Comparison of ENCODE assay signal across 31 cellular contexts in the genomic region with DNA sequence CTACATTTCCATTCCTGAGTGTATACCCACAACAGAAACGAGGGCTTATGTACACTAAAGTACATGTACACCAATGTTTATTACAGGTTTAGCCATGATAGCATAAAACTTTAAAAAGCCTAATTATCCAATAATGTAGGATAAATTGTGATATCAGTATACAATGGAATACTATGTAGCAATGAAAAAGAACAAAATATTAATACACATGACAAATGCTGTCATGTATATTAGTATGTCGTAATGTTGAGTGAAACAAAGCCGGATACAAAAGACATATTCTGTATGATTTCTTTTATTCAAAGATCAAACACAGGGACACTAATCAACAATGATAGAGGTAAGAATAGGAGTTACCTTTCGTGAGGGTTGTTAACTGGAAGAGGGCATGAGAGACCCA. TPM values are rescaled to one million over a fixed set of nuclear protein-coding genes. Genes with fewer than 3 reads are reported as not detected.
A peak's percentile ranks its signal among the peaks of the same experiment; 100 is the strongest.
DNase-seq lines count a peak whose midpoint lies in the region; ATAC-seq, FAIRE-seq and TF ChIP-seq lines count a peak whose summit lies in the region.
"Had no signal": no experiment of that assay in that cellular context is flagged by ENCODE, and none has a peak within 500 bp of the region (broad histone marks: within the 10 kb centered on the region; RNA-seq: fewer than 3 reads in every experiment).

No MANE protein-coding gene starts in this region.

- H2AFZ ChIP-seq in IMR-90 (replicated peaks; ENCODE audit: low read length, poor library complexity) (no peak overlapping the region), HepG2 (ENCODE audit: low read length) (no peak overlapping the region)

- dilution Hi-C loops in IMR-90 (cut with HindIII; ENCODE audit: low sequenced_read_pairs, unreplicated experiment), result no loop called here

- H3K36me3 ChIP-seq in IMR-90 (ENCODE audit: control insufficient read depth, insufficient read depth, low read length) (no peaks in the 10 kb centered on the region), HepG2 (replicated peaks in 1 of 2; ENCODE audit: control insufficient read depth in 1 of 2, insufficient read depth in 2 of 2, low read length in 2 of 2) (no peaks in the 10 kb centered on the region), right lobe of liver (no peaks in the 10 kb centered on the region), aorta (ENCODE audit: control insufficient read depth in 1 of 2, insufficient read depth in 2 of 2, low read length in 1 of 2) (no peaks in the 10 kb centered on the region)
- H3K36me3 ChIP-seq: BE2C, BLaER1 had no signal

- CTCF ChIA-PET in A549 (lab: Yijun Ruan, JAX) (interaction anchor here (0.6 to 2.5 kb wide), 2 partner anchors 10 to 118 kb away, joined by 3 to 12 read pairs; no protein-coding TSS in a partner anchor), IMR-90 (lab: Yijun Ruan, JAX) (no interaction called here), HepG2 (lab: Yijun Ruan, JAX; ENCODE audit: low intra/inter-chr PET ratio, low total read pairs) (no interaction called here)

- WGBS in A549 (ENCODE audit: missing lambda C conversion rate), result 22% methylated on average over 4 of the region's 4 CpGs
- WGBS in IMR-90 (ENCODE audit: extremely low coverage in 2 of 2, insufficient read length in 1 of 2), 2 experiments, result no CpG with 5 or more reads among the region's 4 CpGs
- 95% methylated on average over 4 of the region's 4 CpGs for WGBS in HepG2 (ENCODE audit: low lambda C conversion rate)
- WGBS in right lobe of liver (ENCODE audit: insufficient coverage, low coverage, low lambda C conversion rate, missing lambda C conversion rate), result 75% methylated on average over 4 of the region's 4 CpGs
- 88 to 93% methylated on average over 4 of the region's 4 CpGs for WGBS in aorta, 2 donors

- in situ Hi-C loops in IMR-90 (cut with MboI; ENCODE audit: low sequenced_read_pairs), result no loop called here
- in situ Hi-C loops in HepG2 (cut with HindIII; ENCODE audit: extremely low pct_ligation_motif_present, low pct_unique_long_range_greater_than_20kb), result no loop called here

- ATAC-seq in A549 (no peak), IMR-90 (ENCODE audit: low read depth) (no peak), HepG2 (no peak), right lobe of liver (no peak), aorta (ENCODE audit: low FRiP score) (no peak)
- ATAC-seq: GM12878 had no signal

- POLR2A ChIA-PET in A549 (lab: Yijun Ruan, JAX) (no interaction called here), IMR-90 (lab: Charles Lee; ENCODE audit: unreplicated experiment) (no interaction called here), HepG2 (lab: Yijun Ruan, JAX) (interaction anchor here (4.8 kb wide), 1 partner anchor 9 kb away, joined by 37 read pairs; no protein-coding TSS in a partner anchor)

- no peak overlapping the region for H2BK5ac ChIP-seq in IMR-90 (ENCODE audit: low read depth, low read length, poor library complexity, severe bottlenecking)

- H3K18ac ChIP-seq in IMR-90 (ENCODE audit: low read depth, low read length), result no peak overlapping the region

- H3K27me3 ChIP-seq in IMR-90 (ENCODE audit: control insufficient read depth, insufficient read depth, low read length) (peaks cover 5% of the 10 kb centered on the region), HepG2 (ENCODE audit: control insufficient read depth in 1 of 2, insufficient read depth in 2 of 2, low read length in 2 of 2) (no peaks in the 10 kb centered on the region), right lobe of liver (no peaks in the 10 kb centered on the region), aorta (ENCODE audit: control insufficient read depth in 1 of 2, insufficient read depth in 2 of 2, low read length in 1 of 2) (no peaks in the 10 kb centered on the region)
- H3K27me3 ChIP-seq: BLaER1 had no signal

- no peak overlapping the region for H2BK20ac ChIP-seq in IMR-90 (ENCODE audit: low read depth, low read length)

- H3K4me2 ChIP-seq in A549, result no peak overlapping the region
- H3K4me2 ChIP-seq in IMR-90 (ENCODE audit: low read depth, low read length), result no peak overlapping the region
- no peak overlapping the region for H3K4me2 ChIP-seq in HepG2 (ENCODE audit: low read depth, low read length)
- H3K4me2 ChIP-seq: BLaER1 had no signal

- H3K9me3 ChIP-seq in A549, result no peaks in the 10 kb centered on the region
- no peaks in the 10 kb centered on the region for H3K9me3 ChIP-seq in IMR-90 (ENCODE audit: control insufficient read depth, insufficient read depth, low read length)
- no peaks in the 10 kb centered on the region for H3K9me3 ChIP-seq in HepG2 (ENCODE audit: low read length)
- no peaks in the 10 kb centered on the region for H3K9me3 ChIP-seq in right lobe of liver
- H3K9me3 ChIP-seq in aorta (ENCODE audit: control insufficient read depth, low read length), result no peaks in the 10 kb centered on the region
- H3K9me3 ChIP-seq: BE2C, BLaER1 had no signal

- H3K27ac Mint-ChIP-seq in endothelial cell (ENCODE audit: unreplicated experiment), result no peak overlapping the region
- H3K27ac Mint-ChIP-seq: CD14-positive monocyte; CD4-positive, alpha-beta memory T cell; CD4-positive, CD25-positive, alpha-beta regulatory T cell; CD8-positive, alpha-beta memory T cell had no signal

- intact Hi-C loops in IMR-90 (cut with micrococcal nuclease) (no loop called here), HepG2 (cut with micrococcal nuclease; ENCODE audit: unreplicated experiment) (loop anchor here (10.0 kb wide), 1 partner anchor 91 kb away; the partner anchor contains the start of genes GTF2H1 and HPS5), right lobe of liver (cut with DNase I) (no loop called here), aorta (cut with DNase I) (no loop called here)

- no TSS peak for BruUV-seq in IMR-90 (replicated peaks; lab: Mats Ljungman, UMichigan)
- BruUV-seq in HepG2 (replicated peaks; lab: Mats Ljungman, UMichigan), result no TSS peak

- no peaks in the 10 kb centered on the region for H3K36me3 Mint-ChIP-seq in endothelial cell (ENCODE audit: low read depth, unreplicated experiment)
- H3K36me3 Mint-ChIP-seq: CD14-positive monocyte; CD4-positive, alpha-beta memory T cell; CD4-positive, CD25-positive, alpha-beta regulatory T cell; CD8-positive, alpha-beta memory T cell had no signal

- H4K20me1 ChIP-seq in IMR-90 (ENCODE audit: insufficient read depth, low read length) (no peaks in the 10 kb centered on the region), HepG2 (ENCODE audit: insufficient read depth, low read length) (no peaks in the 10 kb centered on the region)
- H4K20me1 ChIP-seq: BLaER1 had no signal

- H4K5ac ChIP-seq in IMR-90 (ENCODE audit: low read depth, low read length), result no peak overlapping the region

- no peak overlapping the region for H3K27ac ChIP-seq in A549
- H3K27ac ChIP-seq in IMR-90 (ENCODE audit: insufficient read depth, low read length), result no peak overlapping the region
- H3K27ac ChIP-seq in HepG2 (ENCODE audit: extremely low read length, insufficient read depth, low read length), result no peak overlapping the region
- peak overlapping the region in 1 of 3 donors; percentile 75 for H3K27ac ChIP-seq in right lobe of liver
- H3K27ac ChIP-seq in aorta (ENCODE audit: low read depth in 1 of 2, low read length in 2 of 2), result no peak overlapping the region
- H3K27ac ChIP-seq: 22Rv1, BLaER1 had no signal

- H3K4me1 ChIP-seq in A549 (no peaks in the 10 kb centered on the region), IMR-90 (ENCODE audit: control insufficient read depth, insufficient read depth, low read length) (no peaks in the 10 kb centered on the region), HepG2 (ENCODE audit: insufficient read depth, low read length) (peaks cover 99% of the 10 kb centered on the region), right lobe of liver (peaks cover 0 to 52% (median 8%) of the 10 kb centered on the region in 4 donors), aorta (ENCODE audit: control insufficient read depth in 1 of 2, insufficient read depth in 2 of 2, low read length in 2 of 2) (no peaks in the 10 kb centered on the region)
- H3K4me1 ChIP-seq: BE2C had no signal

- no peak overlapping the region for H3K56ac ChIP-seq in IMR-90 (ENCODE audit: extremely low read depth, insufficient read depth, low read length)

- H3K4me3 ChIP-seq in A549 (no peak overlapping the region), IMR-90 (ENCODE audit: insufficient read depth, low read depth, low read length) (no peak overlapping the region), HepG2 (replicated peaks in 1 of 3; ENCODE audit: insufficient read depth in 1 of 3, low read depth in 2 of 3, low read length in 3 of 3) (no peak overlapping the region), right lobe of liver (peak overlapping the region in 2 of 3 donors; percentile 63 to 74), aorta (ENCODE audit: low read length in 2 of 2) (no peak overlapping the region)
- H3K4me3 ChIP-seq: BLaER1, GM12878 had no signal

- TF ChIP-seq EP300 in A549 (IDR thresholded peaks at IDR 0.05) (no peak), HepG2 (IDR thresholded peaks at IDR 0.05; ENCODE audit: low read depth in 2 of 2, low read length in 2 of 2) (no peak), HepG2 (CRISPR knock-in tag; IDR thresholded peaks at IDR 0.05; ENCODE audit: borderline replicate concordance) (no peak)

- no peak overlapping the region for H3K23ac ChIP-seq in IMR-90 (ENCODE audit: low read depth, low read length)

- no peak overlapping the region for H3K4ac ChIP-seq in IMR-90 (ENCODE audit: low read depth, low read length)

- H3K79me1 ChIP-seq in IMR-90 (ENCODE audit: low read depth in 1 of 2, low read length in 2 of 2), result no peaks in the 10 kb centered on the region

- H3K4me3 Mint-ChIP-seq in endothelial cell (ENCODE audit: unreplicated experiment), result no peak overlapping the region
- H3K4me3 Mint-ChIP-seq: CD14-positive monocyte; CD4-positive, alpha-beta memory T cell; CD4-positive, CD25-positive, alpha-beta regulatory T cell; CD8-positive, alpha-beta memory T cell had no signal

- H2AK5ac ChIP-seq in IMR-90 (ENCODE audit: low read depth, low read length), result no peak overlapping the region

- no peaks in the 10 kb centered on the region for H3K9me3 Mint-ChIP-seq in endothelial cell (ENCODE audit: unreplicated experiment)
- H3K9me3 Mint-ChIP-seq: CD14-positive monocyte; CD8-positive, alpha-beta memory T cell had no signal

- H3K79me2 ChIP-seq in HepG2 (ENCODE audit: insufficient read depth, low read length), result peaks cover 13% of the 10 kb centered on the region

- H2AK9ac ChIP-seq in IMR-90 (replicated peaks; ENCODE audit: low read depth, low read length, poor library complexity), result no peak overlapping the region

- TF ChIP-seq CTCF in A549 (IDR thresholded peaks at IDR 0.05) (no peak), IMR-90 (conservative IDR thresholded peaks at IDR 0.05; ENCODE audit: low read depth, low read length) (no peak), HepG2 (CRISPR knock-in tag; IDR thresholded peaks at IDR 0.05) (no peak), right lobe of liver (IDR thresholded peaks at IDR 0.05) (no peak), endothelial cell (IDR thresholded peaks at IDR 0.05; ENCODE audit: unreplicated experiment) (no peak)

- no peak overlapping the region for H3K14ac ChIP-seq in IMR-90 (replicated peaks; ENCODE audit: low read depth, low read length)

- TF ChIP-seq POLR2A in A549 (IDR thresholded peaks at IDR 0.05; ENCODE audit: low read length) (no peak), IMR-90 (IDR thresholded peaks at IDR 0.05; ENCODE audit: low read depth, low read length) (no peak), HepG2 (IDR thresholded peaks at IDR 0.05; ENCODE audit: insufficient read depth in 1 of 2, low read depth in 2 of 2, low read length in 2 of 2) (no peak), right lobe of liver (IDR thresholded peaks at IDR 0.05) (no peak)

- H3K9ac ChIP-seq in IMR-90 (ENCODE audit: low read depth, low read length) (no peak overlapping the region), HepG2 (ENCODE audit: insufficient read depth, low read depth, low read length) (no peak overlapping the region)
- H3K9ac ChIP-seq: BLaER1 had no signal

- FAIRE-seq in A549 (lab: Jason Lieb, UNC), result peak; percentile 95
- no peak for FAIRE-seq in HepG2 (lab: Jason Lieb, UNC)
- FAIRE-seq: GM12878, GM18507 had no signal

- no peaks in the 10 kb centered on the region for H3K9me1 ChIP-seq in IMR-90 (ENCODE audit: insufficient read depth, low read length)

- H4K8ac ChIP-seq in IMR-90 (ENCODE audit: low read depth in 2 of 2, low read length in 2 of 2), result no peak overlapping the region

- H3K4me1 Mint-ChIP-seq in endothelial cell (ENCODE audit: unreplicated experiment), result no peaks in the 10 kb centered on the region
- H3K4me1 Mint-ChIP-seq: CD4-positive, alpha-beta memory T cell; CD4-positive, CD25-positive, alpha-beta regulatory T cell; CD8-positive, alpha-beta memory T cell had no signal

- H2BK15ac ChIP-seq in IMR-90 (ENCODE audit: low read depth, low read length), result no peak overlapping the region

- H3K27me3 Mint-ChIP-seq in endothelial cell (ENCODE audit: unreplicated experiment), result no peaks in the 10 kb centered on the region

- TF ChIP-seq RAD21 in A549 (conservative IDR thresholded peaks at IDR 0.05 in 1 of 2, IDR thresholded peaks at IDR 0.05 in 1 of 2) (no peak), IMR-90 (IDR thresholded peaks at IDR 0.05; ENCODE audit: low read length) (no peak), HepG2 (CRISPR knock-in tag; IDR thresholded peaks at IDR 0.05) (no peak)

- no peak for DNase-seq in A549 (ENCODE audit: low read depth in 1 of 2, low spot score in 1 of 2)
- DNase-seq in IMR-90, result no peak
- DNase-seq in HepG2 (ENCODE audit: low spot score), result no peak
- DNase-seq in right lobe of liver, result no peak
- DNase-seq in hepatic stellate cell (ENCODE audit: low spot score), result no peak
- DNase-seq in aorta, result no peak
- DNase-seq in endothelial cell (ENCODE audit: low spot score), result no peak
- DNase-seq: ACHN; BE2C; C1 segment of cervical spinal cord; CD4-positive, alpha-beta memory T cell; CD4-positive, CD25-positive, alpha-beta regulatory T cell; CD8-positive, alpha-beta memory T cell; COR-L47; DMS 273 treated with DMSO at 0.1 percent for 48 hours; DMS153; DMS53; DMS79; DND-41; EL; GDM1 had no signal

- H4K91ac ChIP-seq in IMR-90 (ENCODE audit: insufficient read depth, low read depth, low read length), result no peak overlapping the region

- H2BK120ac ChIP-seq in IMR-90 (ENCODE audit: low read depth, low read length), result no peak overlapping the region

RNA-seq across cellular contexts. Expression of gene SAA4, which starts 2.7 kb away (rescaled TPM):
- polyA plus RNA-seq in A549 (2011; rRNA removed) (not detected in 2 replicates), A549 (2017; fragmentation: RNase III; extraction: RNeasy Plus Mini Kit Qiagen cat#74134 plus additional on column Dnase treatment) (not detected in 3 replicates), IMR-90 (2012; rRNA removed) (not detected in 2 replicates), HepG2 (2011; rRNA removed) (53.4 and 94.1 TPM in 2 replicates), aorta (1 to 10 TPM in 1 of 2 donors, not detected in 1; 2.1 TPM)
- polyA plus RNA-seq in A549 (2012; cell fraction: cytosol; rRNA removed), result not detected in 2 replicates
- not detected in 2 replicates for polyA plus RNA-seq in A549 (2012; cell fraction: nucleus; rRNA removed)
- polyA minus RNA-seq in A549 (2011; rRNA and poly(A)+ RNA removed), result not detected in 2 replicates
- total RNA-seq in IMR-90 (2012; rRNA removed) (not detected in 2 replicates), HepG2 (2016; rRNA removed; fragmentation: Illumina TruSeq; extraction: Trizol) (147 and 253 TPM in 2 replicates), right lobe of liver (1,000 to 10,000 TPM in 3 of 6 experiments, 100 to 1,000 TPM in 3; 798 to 1,388 (median 1,016) TPM), aorta (under 1 TPM in 1 of 2 donors, not detected in 1; 0.84 TPM), endothelial cell (ENCODE audit: unreplicated experiment) (not detected)
- polyA plus RNA-seq in IMR-90 (2012; cell fraction: cytosol; rRNA removed), result not detected in 2 replicates
- polyA plus RNA-seq in IMR-90 (2012; cell fraction: nucleus; rRNA removed; ENCODE audit: low replicate concordance), result not detected in 2 replicates
- total RNA-seq in HepG2 (2016; cell fraction: cytosol; rRNA removed; fragmentation: Illumina TruSeq; extraction: Trizol; ENCODE audit: low read depth), result 90.0 and 107 TPM in 2 replicates
- total RNA-seq in HepG2 (2016; cell fraction: insoluble cytoplasmic fraction; rRNA removed; fragmentation: Illumina TruSeq; extraction: Trizol), result 157 and 250 TPM in 2 replicates
- 62.1 and 69.9 TPM in 2 replicates for total RNA-seq in HepG2 (2016; cell fraction: membrane; rRNA removed; fragmentation: Illumina TruSeq; extraction: Trizol)
- 167 and 186 TPM in 2 replicates for total RNA-seq in HepG2 (2016; cell fraction: nucleus; rRNA removed; fragmentation: Illumina TruSeq; extraction: Trizol)
- 41.7 and 98.6 TPM in 2 replicates for polyA plus RNA-seq in HepG2 (2011; cell fraction: cytosol; rRNA removed)
- polyA plus RNA-seq in HepG2 (2011; cell fraction: nucleus; rRNA removed), result 8.8 and 21.7 TPM in 2 replicates
- 41.7 and 58.1 TPM in 2 replicates for polyA plus RNA-seq in HepG2 (2012)
- 82.2 and 104 TPM in 2 replicates for polyA plus RNA-seq in HepG2 (2016; cell fraction: cytosol; fragmentation: Illumina TruSeq; extraction: Trizol; ENCODE audit: low read depth)
- 137 and 146 TPM in 2 replicates for polyA plus RNA-seq in HepG2 (2016; cell fraction: insoluble cytoplasmic fraction; fragmentation: Illumina TruSeq; extraction: Trizol; ENCODE audit: low read depth)
- polyA plus RNA-seq in HepG2 (2016; cell fraction: membrane; fragmentation: Illumina TruSeq; extraction: Trizol; ENCODE audit: low read depth), result 47.4 and 60.5 TPM in 2 replicates
- polyA plus RNA-seq in HepG2 (2016; cell fraction: nucleus; fragmentation: Illumina TruSeq; extraction: Trizol; ENCODE audit: insufficient read depth, low read depth), result 257 and 294 TPM in 2 replicates
- 6.0 TPM in 1 of 2 replicates, not detected in the other for polyA minus RNA-seq in HepG2 (2011; rRNA and poly(A)+ RNA removed; ENCODE audit: low replicate concordance)
- 5.3 and 14.1 TPM in 2 replicates for polyA minus RNA-seq in HepG2 (2011; cell fraction: cytosol; rRNA and poly(A)+ RNA removed)
- 6.8 and 11.6 TPM in 2 replicates for polyA minus RNA-seq in HepG2 (2011; cell fraction: nucleus; rRNA and poly(A)+ RNA removed)
- total RNA-seq: A172; A673; CD4-positive, alpha-beta memory T cell; CD4-positive, CD25-positive, alpha-beta regulatory T cell; CD8-positive, alpha-beta memory T cell; Daoy; G401; GM12878 had no signal
- polyA plus RNA-seq: AG04450; CD14-positive monocyte; CD4-positive, alpha-beta memory T cell; CD4-positive, CD25-positive, alpha-beta regulatory T cell; CD8-positive, alpha-beta memory T cell; GM12878 had no signal

RNA-seq across cellular contexts. Expression of gene SAA2, which starts 14.6 kb away (rescaled TPM):
- polyA plus RNA-seq in A549 (2011; rRNA removed) (0.09 and 0.13 TPM in 2 replicates), A549 (2017; fragmentation: RNase III; extraction: RNeasy Plus Mini Kit Qiagen cat#74134 plus additional on column Dnase treatment) (not detected in 3 replicates), IMR-90 (2012; rRNA removed) (not detected in 2 replicates), HepG2 (2011; rRNA removed) (0.12 TPM in 1 of 2 replicates, not detected in the other), aorta (1 to 10 TPM in 1 of 2 donors, not detected in 1; 1.3 TPM)
- not detected in 2 replicates for polyA plus RNA-seq in A549 (2012; cell fraction: cytosol; rRNA removed)
- not detected in 2 replicates for polyA plus RNA-seq in A549 (2012; cell fraction: nucleus; rRNA removed)
- not detected in 2 replicates for polyA minus RNA-seq in A549 (2011; rRNA and poly(A)+ RNA removed)
- total RNA-seq in IMR-90 (2012; rRNA removed) (not detected in 2 replicates), HepG2 (2016; rRNA removed; fragmentation: Illumina TruSeq; extraction: Trizol) (0.27 TPM in 1 of 2 replicates, not detected in the other), right lobe of liver (over 10,000 TPM in 5 of 6 experiments, 1,000 to 10,000 TPM in 1; 3,864 to 26,600 (median 17,359) TPM), aorta (10 to 100 TPM; 21.8 to 26.3 TPM), endothelial cell (ENCODE audit: unreplicated experiment) (not detected)
- not detected in 2 replicates for polyA plus RNA-seq in IMR-90 (2012; cell fraction: cytosol; rRNA removed)
- not detected in 2 replicates for polyA plus RNA-seq in IMR-90 (2012; cell fraction: nucleus; rRNA removed; ENCODE audit: low replicate concordance)
- not detected in 2 replicates for total RNA-seq in HepG2 (2016; cell fraction: cytosol; rRNA removed; fragmentation: Illumina TruSeq; extraction: Trizol; ENCODE audit: low read depth)
- 0.17 TPM in 1 of 2 replicates, not detected in the other for total RNA-seq in HepG2 (2016; cell fraction: insoluble cytoplasmic fraction; rRNA removed; fragmentation: Illumina TruSeq; extraction: Trizol)
- not detected in 2 replicates for total RNA-seq in HepG2 (2016; cell fraction: membrane; rRNA removed; fragmentation: Illumina TruSeq; extraction: Trizol)
- total RNA-seq in HepG2 (2016; cell fraction: nucleus; rRNA removed; fragmentation: Illumina TruSeq; extraction: Trizol), result not detected in 2 replicates
- polyA plus RNA-seq in HepG2 (2011; cell fraction: cytosol; rRNA removed), result 0.19 TPM in 1 of 2 replicates, not detected in the other
- 0.14 TPM in 1 of 2 replicates, not detected in the other for polyA plus RNA-seq in HepG2 (2011; cell fraction: nucleus; rRNA removed)
- not detected in 2 replicates for polyA plus RNA-seq in HepG2 (2012)
- not detected in 2 replicates for polyA plus RNA-seq in HepG2 (2016; cell fraction: cytosol; fragmentation: Illumina TruSeq; extraction: Trizol; ENCODE audit: low read depth)
- not detected in 2 replicates for polyA plus RNA-seq in HepG2 (2016; cell fraction: insoluble cytoplasmic fraction; fragmentation: Illumina TruSeq; extraction: Trizol; ENCODE audit: low read depth)
- polyA plus RNA-seq in HepG2 (2016; cell fraction: membrane; fragmentation: Illumina TruSeq; extraction: Trizol; ENCODE audit: low read depth), result not detected in 2 replicates
- not detected in 2 replicates for polyA plus RNA-seq in HepG2 (2016; cell fraction: nucleus; fragmentation: Illumina TruSeq; extraction: Trizol; ENCODE audit: insufficient read depth, low read depth)
- not detected in 2 replicates for polyA minus RNA-seq in HepG2 (2011; rRNA and poly(A)+ RNA removed; ENCODE audit: low replicate concordance)
- polyA minus RNA-seq in HepG2 (2011; cell fraction: cytosol; rRNA and poly(A)+ RNA removed), result not detected in 2 replicates
- 0.50 TPM in 1 of 2 replicates, not detected in the other for polyA minus RNA-seq in HepG2 (2011; cell fraction: nucleus; rRNA and poly(A)+ RNA removed)
- total RNA-seq: CD4-positive, alpha-beta memory T cell; CD8-positive, alpha-beta memory T cell; G401 had no signal
- polyA plus RNA-seq: AG04450; CD14-positive monocyte; CD4-positive, alpha-beta memory T cell; CD8-positive, alpha-beta memory T cell had no signal

RNA-seq across cellular contexts. Expression of gene SAA1, which starts 32.2 kb away (rescaled TPM):
- polyA plus RNA-seq in A549 (2011; rRNA removed) (0.29 TPM in 1 of 2 replicates, not detected in the other), A549 (2017; fragmentation: RNase III; extraction: RNeasy Plus Mini Kit Qiagen cat#74134 plus additional on column Dnase treatment) (0.37 to 0.64 TPM (median 0.44 TPM) in 3 replicates), IMR-90 (2012; rRNA removed) (not detected in 2 replicates), HepG2 (2011; rRNA removed) (not detected in 2 replicates), aorta (10 to 100 TPM in 1 of 2 donors, 1 to 10 TPM in 1; 6.5 to 12.3 TPM)
- polyA plus RNA-seq in A549 (2012; cell fraction: cytosol; rRNA removed), result 0.18 TPM in 1 of 2 replicates, not detected in the other
- 0.11 TPM in 1 of 2 replicates, not detected in the other for polyA plus RNA-seq in A549 (2012; cell fraction: nucleus; rRNA removed)
- not detected in 2 replicates for polyA minus RNA-seq in A549 (2011; rRNA and poly(A)+ RNA removed)
- total RNA-seq in IMR-90 (2012; rRNA removed) (not detected in 2 replicates), HepG2 (2016; rRNA removed; fragmentation: Illumina TruSeq; extraction: Trizol) (not detected in 2 replicates), right lobe of liver (over 10,000 TPM in 5 of 6 experiments, 1,000 to 10,000 TPM in 1; 7,699 to 33,192 (median 12,593) TPM), aorta (100 to 1,000 TPM in 1 of 2 donors, 10 to 100 TPM in 1; 69.0 to 161 TPM), endothelial cell (ENCODE audit: unreplicated experiment) (not detected)
- polyA plus RNA-seq in IMR-90 (2012; cell fraction: cytosol; rRNA removed), result not detected in 2 replicates
- not detected in 2 replicates for polyA plus RNA-seq in IMR-90 (2012; cell fraction: nucleus; rRNA removed; ENCODE audit: low replicate concordance)
- total RNA-seq in HepG2 (2016; cell fraction: cytosol; rRNA removed; fragmentation: Illumina TruSeq; extraction: Trizol; ENCODE audit: low read depth), result not detected in 2 replicates
- total RNA-seq in HepG2 (2016; cell fraction: insoluble cytoplasmic fraction; rRNA removed; fragmentation: Illumina TruSeq; extraction: Trizol), result not detected in 2 replicates
- total RNA-seq in HepG2 (2016; cell fraction: membrane; rRNA removed; fragmentation: Illumina TruSeq; extraction: Trizol), result not detected in 2 replicates
- not detected in 2 replicates for total RNA-seq in HepG2 (2016; cell fraction: nucleus; rRNA removed; fragmentation: Illumina TruSeq; extraction: Trizol)
- polyA plus RNA-seq in HepG2 (2011; cell fraction: cytosol; rRNA removed), result not detected in 2 replicates
- polyA plus RNA-seq in HepG2 (2011; cell fraction: nucleus; rRNA removed), result not detected in 2 replicates
- not detected in 2 replicates for polyA plus RNA-seq in HepG2 (2012)
- not detected in 2 replicates for polyA plus RNA-seq in HepG2 (2016; cell fraction: cytosol; fragmentation: Illumina TruSeq; extraction: Trizol; ENCODE audit: low read depth)
- polyA plus RNA-seq in HepG2 (2016; cell fraction: insoluble cytoplasmic fraction; fragmentation: Illumina TruSeq; extraction: Trizol; ENCODE audit: low read depth), result not detected in 2 replicates
- polyA plus RNA-seq in HepG2 (2016; cell fraction: membrane; fragmentation: Illumina TruSeq; extraction: Trizol; ENCODE audit: low read depth), result not detected in 2 replicates
- not detected in 2 replicates for polyA plus RNA-seq in HepG2 (2016; cell fraction: nucleus; fragmentation: Illumina TruSeq; extraction: Trizol; ENCODE audit: insufficient read depth, low read depth)
- not detected in 2 replicates for polyA minus RNA-seq in HepG2 (2011; rRNA and poly(A)+ RNA removed; ENCODE audit: low replicate concordance)
- polyA minus RNA-seq in HepG2 (2011; cell fraction: cytosol; rRNA and poly(A)+ RNA removed), result not detected in 2 replicates
- polyA minus RNA-seq in HepG2 (2011; cell fraction: nucleus; rRNA and poly(A)+ RNA removed), result not detected in 2 replicates
- total RNA-seq: A673; CD4-positive, alpha-beta memory T cell; CD4-positive, CD25-positive, alpha-beta regulatory T cell; CD8-positive, alpha-beta memory T cell had no signal
- polyA plus RNA-seq: AG04450; CD14-positive monocyte; CD4-positive, alpha-beta memory T cell; CD4-positive, CD25-positive, alpha-beta regulatory T cell; CD8-positive, alpha-beta memory T cell had no signal

Comparison
In these comparisons a context has a peak if more than half of its experiments do, and no peak if none do; other contexts are left out.
1. H3K4me3 ChIP-seq: peak in right lobe of liver (2 of 3); none in A549 (single experiment), IMR-90 (single experiment), HepG2 (0 of 3) and aorta (0 of 2).
2. RNA of gene SAA2, which starts 14.6 kb away (total RNA-seq): 3,864 to 26,600 TPM in right lobe of liver; 21.8 to 26.3 TPM in aorta, 0.17 to 0.27 TPM in HepG2, not detected in endothelial cell (single experiment) and not detected in IMR-90; every median in the first group is over 100 times any median in the second.
3. RNA of gene SAA1, which starts 32.2 kb away (total RNA-seq): 7,699 to 33,192 TPM in right lobe of liver and 69.0 to 161 TPM in aorta; not detected in IMR-90, not detected in HepG2 and not detected in endothelial cell (single experiment); every median in the first group is over 10 times any median in the second.
4. RNA of gene SAA4, which starts 2.7 kb away (total RNA-seq): 798 to 1,388 TPM in right lobe of liver and 62.1 to 253 TPM in HepG2; 0.84 TPM in aorta, not detected in IMR-90 and not detected in endothelial cell (single experiment); every median in the first group is over 10 times any median in the second.
5. Of the 38 proteins assayed by ChIP-seq in both HepG2 and A549: peak only in HepG2: CEBPB; only in A549: none; in both: none; in neither: 37.